ENCODE assay signal across 18 cellular contexts in the genomic region with DNA sequence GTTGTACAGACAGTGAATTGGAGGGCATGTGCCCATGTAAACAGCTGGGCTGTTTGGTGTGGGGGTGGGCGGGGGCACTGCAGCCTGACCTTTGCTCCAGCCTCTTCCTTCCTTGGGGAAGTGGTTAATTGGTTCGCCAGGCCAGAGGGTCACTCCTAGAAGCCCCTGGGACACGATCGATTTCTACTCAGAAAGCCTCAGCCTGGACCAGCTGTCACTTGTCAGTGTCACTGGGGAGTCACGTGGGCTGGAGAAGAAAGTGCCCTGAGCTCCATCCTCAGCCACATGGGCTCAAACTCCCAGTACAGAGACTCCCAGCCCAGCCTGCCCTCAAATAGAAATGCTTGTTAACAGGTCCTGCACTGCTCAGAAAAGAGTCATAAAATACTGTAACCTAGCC.
"Had no signal": no experiment of that assay in that cellular context is flagged by ENCODE, and none has a peak within 500 bp of the region (broad histone marks: within the 10 kb centered on the region; RNA-seq: fewer than 3 reads in every experiment).

No MANE protein-coding gene starts in this region.

- DNase-seq: activated CD4-positive, alpha-beta T cell treated with anti-CD3 and anti-CD28 coated beads, Interleukin-2, amount 10 ng/mL, durations not matched to agents 7 days and 5 days; activated CD8-positive, alpha-beta memory T cell treated with anti-CD3 and anti-CD28 coated beads, Interleukin-2, amount 50 U/mL, for 4 hours; activated naive CD4-positive, alpha-beta T cell treated with anti-CD3 and anti-CD28 coated beads, Interleukin-2, amount 10 ng/mL, durations not matched to agents 7 days and 5 days; activated naive CD8-positive, alpha-beta T cell treated with anti-CD3 and anti-CD28 coated beads, Interleukin-2, amount 50 U/mL, for 24 hours; activated T-cell treated with anti-CD3 and anti-CD28 coated beads, Interleukin-2, amount 50 U/mL, for 4 hours; aorta; brain microvascular endothelial cell; lower lobe of right lung; stimulated activated naive CD8-positive, alpha-beta T cell treated with anti-CD3 and anti-CD28 coated beads, Interleukin-15, Interleukin-2, amounts not matched to agents 100 U/mL and 50 U/mL, for 24 hours; substantia nigra; T1000; tibial artery had no signal

- ATAC-seq: activated CD4-positive, CD25-positive, alpha-beta regulatory T cell treated with anti-CD3 and anti-CD28 coated beads, Interleukin-2, amount 50 U/mL, for 24 hours; activated naive CD8-positive, alpha-beta T cell treated with anti-CD3 and anti-CD28 coated beads, Interleukin-2, amount 50 U/mL, for 24 hours; activated T-cell treated with anti-CD3 and anti-CD28 coated beads, Interleukin-2, amount 50 U/mL, for 4 hours; lower lobe of right lung; natural killer cell treated with Interleukin-12 subunit alpha and Interleukin-12 subunit beta and Interleukin-15 and Interleukin-18, amount 100 ng/mL, for 72 hours; stimulated activated naive CD8-positive, alpha-beta T cell treated with anti-CD3 and anti-CD28 coated beads, Interleukin-15, Interleukin-2, amounts not matched to agents 100 U/mL and 50 U/mL, for 24 hours had no signal

- H3K36me3 ChIP-seq: brain microvascular endothelial cell, lower lobe of right lung, tibial artery had no signal

- H3K27me3 ChIP-seq: brain microvascular endothelial cell had no signal

- H3K4me3 ChIP-seq: coronary artery, lower lobe of right lung, skin epidermis, tibial artery had no signal

- FAIRE-seq: endometrium, frontal cortex had no signal

- H3K9me3 ChIP-seq: lower lobe of right lung, tibial artery had no signal

- H3K4me1 ChIP-seq: lower lobe of right lung, tibial artery had no signal

- H3K27ac ChIP-seq: brain microvascular endothelial cell, coronary artery, lower lobe of right lung, skin epidermis, tibial artery had no signal
